In the genomic region with DNA sequence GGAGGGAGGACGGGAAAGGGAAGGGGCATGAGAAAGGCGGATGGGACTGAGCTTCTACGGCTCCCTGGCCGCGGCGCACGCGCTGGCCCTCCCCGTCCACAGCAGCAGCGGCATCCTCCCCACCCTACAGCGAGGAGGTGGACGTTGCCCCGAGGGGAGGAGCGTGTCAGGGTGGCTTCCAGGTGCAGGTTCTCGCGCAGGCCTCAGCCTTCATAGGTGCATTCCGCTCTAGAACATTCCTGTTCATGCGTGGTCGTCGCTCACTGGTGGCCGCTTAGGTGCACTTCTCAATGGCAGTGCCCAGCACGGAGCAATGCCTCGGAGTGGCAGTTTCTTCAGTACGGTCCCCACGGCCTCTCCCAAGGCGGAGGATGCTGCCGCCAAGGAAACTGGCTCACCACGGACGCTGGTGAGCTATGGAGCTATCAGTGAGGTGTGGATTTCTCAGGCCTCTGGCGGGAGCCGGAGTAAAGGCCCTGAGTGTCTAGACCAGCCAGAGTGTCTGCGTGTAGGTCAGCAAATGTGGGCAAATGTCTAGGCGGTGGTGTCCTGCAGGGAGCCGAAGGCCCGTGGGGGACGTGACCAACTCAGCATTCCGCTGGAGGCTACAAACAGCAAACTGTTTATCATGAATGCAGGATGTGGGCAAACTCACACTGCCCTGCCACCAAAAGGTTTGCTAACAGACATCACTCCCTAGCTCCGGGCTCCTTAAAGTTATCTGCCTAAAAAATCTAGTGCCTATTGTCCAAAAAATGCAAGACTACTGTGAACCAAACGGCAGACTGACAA, we compare ENCODE assay signal across 1 cellular context.
TF ChIP-seq lines count a peak whose summit lies in the region.

No MANE protein-coding gene starts in this region.

TF ChIP-seq in HepG2, 621 proteins besides CTCF, POLR2A, EP300 and RAD21 (continued from another document):
- TF ChIP-seq, protein P1, sequence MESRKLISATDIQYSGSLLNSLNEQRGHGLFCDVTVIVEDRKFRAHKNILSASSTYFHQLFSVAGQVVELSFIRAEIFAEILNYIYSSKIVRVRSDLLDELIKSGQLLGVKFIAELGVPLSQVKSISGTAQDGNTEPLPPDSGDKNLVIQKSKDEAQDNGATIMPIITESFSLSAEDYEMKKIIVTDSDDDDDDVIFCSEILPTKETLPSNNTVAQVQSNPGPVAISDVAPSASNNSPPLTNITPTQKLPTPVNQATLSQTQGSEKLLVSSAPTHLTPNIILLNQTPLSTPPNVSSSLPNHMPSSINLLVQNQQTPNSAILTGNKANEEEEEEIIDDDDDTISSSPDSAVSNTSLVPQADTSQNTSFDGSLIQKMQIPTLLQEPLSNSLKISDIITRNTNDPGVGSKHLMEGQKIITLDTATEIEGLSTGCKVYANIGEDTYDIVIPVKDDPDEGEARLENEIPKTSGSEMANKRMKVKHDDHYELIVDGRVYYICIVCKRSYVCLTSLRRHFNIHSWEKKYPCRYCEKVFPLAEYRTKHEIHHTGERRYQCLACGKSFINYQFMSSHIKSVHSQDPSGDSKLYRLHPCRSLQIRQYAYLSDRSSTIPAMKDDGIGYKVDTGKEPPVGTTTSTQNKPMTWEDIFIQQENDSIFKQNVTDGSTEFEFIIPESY (CRISPR knock-in tag; IDR thresholded peaks at IDR 0.05): no peak
- TF ChIP-seq DNMT1 (CRISPR knock-in tag; IDR thresholded peaks at IDR 0.05) (no peak), PCBP1 (IDR thresholded peaks at IDR 0.05; ENCODE audit: borderline replicate concordance, low read depth, low read length) (0 out of 2 replicates have a peak, but pooled peaks have one; percentile 30), ZSCAN29 (CRISPR knock-in tag; conservative IDR thresholded peaks at IDR 0.05) (no peak), ZBTB20 (CRISPR knock-in tag; IDR thresholded peaks at IDR 0.05; ENCODE audit: borderline replicate concordance, low read depth) (no peak), FOXK1 (CRISPR knock-in tag; IDR thresholded peaks at IDR 0.05; ENCODE audit: borderline replicate concordance, low read depth) (no peak), ZNF136 (CRISPR knock-in tag; IDR thresholded peaks at IDR 0.05; ENCODE audit: low read depth) (no peak)
